Comparison of ENCODE assay signal across 22 cellular contexts in the genomic region with DNA sequence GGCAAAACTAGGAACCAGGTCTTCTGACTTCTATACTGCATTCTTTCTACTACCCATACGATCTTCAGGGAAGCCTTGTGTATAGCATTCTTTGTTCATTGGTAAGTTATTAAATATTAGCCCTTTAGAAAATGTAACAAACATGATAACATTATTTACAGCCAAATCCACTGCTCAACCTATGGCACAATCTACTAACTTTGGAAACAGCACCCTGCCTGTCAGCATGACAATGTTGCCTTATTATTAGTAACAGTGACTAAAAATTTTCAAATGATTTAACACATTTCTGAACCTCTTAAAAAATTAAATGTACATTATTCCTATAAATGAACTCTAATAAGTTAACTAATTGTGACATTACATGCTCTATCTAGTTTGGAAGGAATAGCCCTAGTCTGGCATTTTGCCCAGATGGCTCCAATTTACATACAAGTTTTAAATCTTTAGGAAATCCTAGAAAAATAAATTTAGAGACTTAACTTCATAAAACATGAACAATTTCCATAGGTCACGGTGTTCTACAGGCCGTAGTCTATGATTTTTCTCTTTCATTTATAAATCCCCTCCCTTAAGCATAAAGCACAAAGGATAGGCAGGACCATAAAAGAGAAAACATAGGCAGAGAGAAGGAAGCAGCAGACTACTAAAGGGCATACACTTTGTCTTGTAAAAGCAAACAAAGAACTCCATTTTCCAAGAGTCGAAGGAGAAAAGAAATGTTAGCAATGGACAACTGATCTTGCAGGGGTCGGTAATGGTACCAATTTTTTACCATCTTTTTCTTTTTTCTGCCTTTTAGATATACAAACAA. TPM values are rescaled to one million over a fixed set of nuclear protein-coding genes. Genes with fewer than 3 reads are reported as not detected.
DNase-seq lines count a peak whose midpoint lies in the region; ATAC-seq, FAIRE-seq and TF ChIP-seq lines count a peak whose summit lies in the region.
"Had no signal": no experiment of that assay in that cellular context is flagged by ENCODE, and none has a peak within 500 bp of the region (broad histone marks: within the 10 kb centered on the region; RNA-seq: fewer than 3 reads in every experiment).

No MANE protein-coding gene starts in this region.

- intact Hi-C loops in endothelial cell of umbilical vein (cut with micrococcal nuclease): loop anchor here (2.0 kb wide), 1 partner anchor 34 kb away; a partner anchor contains a TSS
- intact Hi-C loops in gastrocnemius medialis (cut with DNase I; ENCODE audit: low total_unique reads): no loop called here

- H3K4me3 Mint-ChIP-seq in WTC11: no peak overlapping the region
- H3K4me3 Mint-ChIP-seq in activated CD4-positive, alpha-beta T cell treated with anti-CD3 and anti-CD28 coated beads, Interleukin-2, amount 10 ng/mL, durations not matched to agents 7 days and 5 days: no peak overlapping the region
- H3K4me3 Mint-ChIP-seq: CD4-positive, alpha-beta memory T cell; dendritic cell treated with granulocyte-macrophage colony-stimulating factor and Interleukin-4, amounts not matched to agents 40 ng/mL and 50 ng/mL, for 4 days; neural progenitor cell had no signal

- H3K4me1 ChIP-seq in endothelial cell of umbilical vein (ENCODE audit: control insufficient read depth, extremely low read depth, insufficient read depth, low read length) (peaks cover 41% of the 10 kb centered on the region), mucosa of rectum (ENCODE audit: control insufficient read depth in 2 of 2, insufficient read depth in 2 of 2, low read length in 2 of 2) (peaks cover 0 to 6% of the 10 kb centered on the region in 2 donors), gastrocnemius medialis (peaks cover 10 to 16% of the 10 kb centered on the region in 2 donors)
- H3K4me1 ChIP-seq: ascending aorta had no signal

- no peak overlapping the region for H2AFZ ChIP-seq in endothelial cell of umbilical vein (ENCODE audit: low read depth, low read length)
- H2AFZ ChIP-seq: neural progenitor cell had no signal

- H3K27me3 ChIP-seq in endothelial cell of umbilical vein (ENCODE audit: control insufficient read depth in 2 of 2, insufficient read depth in 2 of 2, low read length in 2 of 2) (no peaks in the 10 kb centered on the region), mucosa of rectum (ENCODE audit: control insufficient read depth in 2 of 2, insufficient read depth in 2 of 2, low read length in 2 of 2) (no peaks in the 10 kb centered on the region), gastrocnemius medialis (no peaks in the 10 kb centered on the region)
- H3K27me3 ChIP-seq: ascending aorta, neural progenitor cell, upper lobe of right lung had no signal

- H3K4me1 Mint-ChIP-seq in WTC11: peaks cover 26% of the 10 kb centered on the region
- H3K4me1 Mint-ChIP-seq in activated CD4-positive, alpha-beta T cell treated with anti-CD3 and anti-CD28 coated beads, Interleukin-2, amount 10 ng/mL, durations not matched to agents 7 days and 5 days: peaks cover 5% of the 10 kb centered on the region

- FAIRE-seq in H54 (lab: Jason Lieb, UNC): peak; percentile 27
- no peak for FAIRE-seq in endothelial cell of umbilical vein (lab: Jason Lieb, UNC)

- peaks cover 93% of the 10 kb centered on the region for H3K79me2 ChIP-seq in endothelial cell of umbilical vein (ENCODE audit: control insufficient read depth, insufficient read depth, low read length)

- H3K9me3 ChIP-seq in endothelial cell of umbilical vein (replicated peaks; ENCODE audit: control insufficient read depth, insufficient read depth, low read length): no peaks in the 10 kb centered on the region
- no peaks in the 10 kb centered on the region for H3K9me3 ChIP-seq in mucosa of rectum (ENCODE audit: control insufficient read depth in 2 of 2, low read length in 2 of 2)
- H3K9me3 ChIP-seq in gastrocnemius medialis: no peaks in the 10 kb centered on the region
- H3K9me3 ChIP-seq: ascending aorta, psoas muscle, upper lobe of right lung had no signal

- dilution Hi-C loops in endothelial cell of umbilical vein (cut with MboI; ENCODE audit: extremely low pct_ligation_motif_present, low sequenced_read_pairs): no loop called here

- CTCF ChIA-PET in WTC11 (lab: Charles Lee) (no interaction called here), endothelial cell of umbilical vein (lab: Charles Lee) (interaction anchor here (1.2 to 1.4 kb wide), 3 partner anchors 14 to 154 kb away, joined by 3 to 9 read pairs (median 3); no protein-coding TSS in a partner anchor)
- CTCF ChIA-PET in activated CD4-positive, alpha-beta T cell treated with anti-CD3 and anti-CD28 coated beads, Interleukin-2, amount 10 ng/mL, durations not matched to agents 7 days and 5 days (lab: Charles Lee): interaction anchor here (1.0 kb wide), 1 partner anchor 61 kb away, joined by 3 read pairs; no protein-coding TSS in a partner anchor

- H3K9ac ChIP-seq in endothelial cell of umbilical vein (replicated peaks; ENCODE audit: extremely low read depth, insufficient read depth, low read length) (no peak overlapping the region), mucosa of rectum (ENCODE audit: low read depth in 1 of 2, low read length in 2 of 2) (no peak overlapping the region)
- H3K9ac ChIP-seq: neural progenitor cell had no signal

- TF ChIP-seq POLR2A in H54 (IDR thresholded peaks at IDR 0.05; ENCODE audit: low read depth, low read length) (no peak), endothelial cell of umbilical vein (IDR thresholded peaks at IDR 0.05; ENCODE audit: low read depth, low read length) (no peak), gastrocnemius medialis (IDR thresholded peaks at IDR 0.05) (no peak)

- POLR2A ChIA-PET in WTC11 (lab: Charles Lee) (interaction anchor here (0.7 kb wide), 1 partner anchor 25 kb away, joined by 4 read pairs; no protein-coding TSS in a partner anchor), endothelial cell of umbilical vein (lab: Charles Lee) (no interaction called here)
- POLR2A ChIA-PET in activated CD4-positive, alpha-beta T cell treated with anti-CD3 and anti-CD28 coated beads, Interleukin-2, amount 10 ng/mL, durations not matched to agents 7 days and 5 days (lab: Charles Lee): no interaction called here

- TF ChIP-seq CTCF in WTC11 (IDR thresholded peaks at IDR 0.05): no peak
- no peak for TF ChIP-seq CTCF in endothelial cell of umbilical vein (IDR thresholded peaks at IDR 0.05; ENCODE audit: extremely low read depth in 1 of 2, insufficient read depth in 1 of 2, low read depth in 1 of 2, low read length in 2 of 2)
- TF ChIP-seq CTCF in gastrocnemius medialis (IDR thresholded peaks at IDR 0.05 in 4 of 5, conservative IDR thresholded peaks at IDR 0.05 in 1 of 5): no peak

- peak overlapping the region; percentile 71 for H3K4me2 ChIP-seq in endothelial cell of umbilical vein (ENCODE audit: insufficient read depth, low read length)
- H3K4me2 ChIP-seq: neural progenitor cell, smooth muscle cell had no signal

- no TSS peak for BruUV-seq in endothelial cell of umbilical vein (replicated peaks; lab: Mats Ljungman, UMichigan)

- H3K4me3 ChIP-seq in endothelial cell of umbilical vein (replicated peaks in 1 of 3; ENCODE audit: insufficient read depth in 1 of 3, low read depth in 1 of 3, low read length in 3 of 3): peak overlapping the region in 1 of 3 experiments; percentile 13
- H3K4me3 ChIP-seq in mucosa of rectum (ENCODE audit: low read length in 2 of 2): peak overlapping the region in 1 of 2 donors; percentile 0
- H3K4me3 ChIP-seq in gastrocnemius medialis: no peak overlapping the region
- H3K4me3 ChIP-seq: ascending aorta, neural progenitor cell, psoas muscle, smooth muscle cell, upper lobe of right lung had no signal

- DNase-seq in H54 (ENCODE audit: insufficient read length, low spot score) (no peak), WTC11 (ENCODE audit: low spot score) (no peak), endothelial cell of umbilical vein (ENCODE audit: low read depth, low spot score) (peak; percentile 76), gastrocnemius medialis (no peak)
- DNase-seq in activated CD4-positive, alpha-beta T cell treated with anti-CD3 and anti-CD28 coated beads, Interleukin-2, amount 10 ng/mL, durations not matched to agents 7 days and 5 days: no peak
- DNase-seq: activated naive CD4-positive, alpha-beta T cell treated with anti-CD3 and anti-CD28 coated beads, Interleukin-2, amount 50 U/mL, for 16 hours; CD4-positive, alpha-beta memory T cell; NCI-H146; NCI-H2171 treated with DMSO at 0.1 percent for 48 hours; NCI-H526; psoas muscle; stimulated activated CD4-positive, alpha-beta T cell treated with anti-CD3 and anti-CD28 coated beads, Interleukin-4, amount 100 ng/mL, for 1 hour; upper lobe of right lung had no signal

- no peaks in the 10 kb centered on the region for H3K36me3 Mint-ChIP-seq in WTC11
- H3K36me3 Mint-ChIP-seq in activated CD4-positive, alpha-beta T cell treated with anti-CD3 and anti-CD28 coated beads, Interleukin-2, amount 10 ng/mL, durations not matched to agents 7 days and 5 days (ENCODE audit: low read depth): peaks cover 6% of the 10 kb centered on the region

- peak overlapping the region; percentile 10 for H3K27ac ChIP-seq in endothelial cell of umbilical vein (ENCODE audit: insufficient read depth, low read depth, low read length)
- H3K27ac ChIP-seq in mucosa of rectum (ENCODE audit: low read depth in 2 of 2, low read length in 2 of 2): peak overlapping the region; percentile 26 to 35
- H3K27ac ChIP-seq in gastrocnemius medialis: no peak overlapping the region
- H3K27ac ChIP-seq: ascending aorta, epithelial cell of prostate, neural progenitor cell, psoas muscle, RWPE1, upper lobe of right lung had no signal

- no peak overlapping the region for H3K27ac Mint-ChIP-seq in WTC11
- H3K27ac Mint-ChIP-seq in activated CD4-positive, alpha-beta T cell treated with anti-CD3 and anti-CD28 coated beads, Interleukin-2, amount 10 ng/mL, durations not matched to agents 7 days and 5 days: no peak overlapping the region
- H3K27ac Mint-ChIP-seq: CD4-positive, alpha-beta memory T cell; dendritic cell treated with granulocyte-macrophage colony-stimulating factor and Interleukin-4, amounts not matched to agents 40 ng/mL and 50 ng/mL, for 4 days; neural progenitor cell had no signal

- H3K36me3 ChIP-seq in endothelial cell of umbilical vein (ENCODE audit: control insufficient read depth in 2 of 2, extremely low read depth in 1 of 2, insufficient read depth in 2 of 2, low read length in 2 of 2): no peaks in the 10 kb centered on the region
- no peaks in the 10 kb centered on the region for H3K36me3 ChIP-seq in mucosa of rectum (ENCODE audit: control insufficient read depth in 2 of 2, insufficient read depth in 2 of 2, low read length in 2 of 2)
- H3K36me3 ChIP-seq in gastrocnemius medialis: no peaks in the 10 kb centered on the region
- H3K36me3 ChIP-seq: ascending aorta, neural progenitor cell, upper lobe of right lung had no signal

- H3K9me3 Mint-ChIP-seq in WTC11: no peaks in the 10 kb centered on the region
- no peaks in the 10 kb centered on the region for H3K9me3 Mint-ChIP-seq in activated CD4-positive, alpha-beta T cell treated with anti-CD3 and anti-CD28 coated beads, Interleukin-2, amount 10 ng/mL, durations not matched to agents 7 days and 5 days
- H3K9me3 Mint-ChIP-seq: CD4-positive, alpha-beta memory T cell; dendritic cell treated with granulocyte-macrophage colony-stimulating factor and Interleukin-4, amounts not matched to agents 40 ng/mL and 50 ng/mL, for 4 days; neural progenitor cell had no signal

- H4K20me1 ChIP-seq in endothelial cell of umbilical vein (replicated peaks; ENCODE audit: control insufficient read depth, extremely low read depth, insufficient read depth, low read length): no peaks in the 10 kb centered on the region

- no peaks in the 10 kb centered on the region for H3K9me1 ChIP-seq in endothelial cell of umbilical vein (replicated peaks; ENCODE audit: control insufficient read depth, extremely low read depth, insufficient read depth, low read length)

- no peaks in the 10 kb centered on the region for H3K27me3 Mint-ChIP-seq in WTC11 (ENCODE audit: low read depth)
- no peaks in the 10 kb centered on the region for H3K27me3 Mint-ChIP-seq in activated CD4-positive, alpha-beta T cell treated with anti-CD3 and anti-CD28 coated beads, Interleukin-2, amount 10 ng/mL, durations not matched to agents 7 days and 5 days
- H3K27me3 Mint-ChIP-seq: CD4-positive, alpha-beta memory T cell had no signal

- in situ Hi-C loops in gastrocnemius medialis (cut with MboI; ENCODE audit: low sequenced_read_pairs in 4 of 4): no loop called here

- ATAC-seq in WTC11: peak; percentile 16; the same call in 1 of the 2 replicates
- ATAC-seq in HG03571 (IDR thresholded peaks at IDR 0.05; ENCODE audit: unreplicated experiment): no peak
- no peak for ATAC-seq in HG03095 (IDR thresholded peaks at IDR 0.05; ENCODE audit: unreplicated experiment)
- ATAC-seq in gastrocnemius medialis: no peak
- ATAC-seq: upper lobe of right lung had no signal

RNA-seq across cellular contexts. Expression of a gene that starts 33.6 kb away (rescaled TPM):
- total RNA-seq in WTC11 (2021) (89.7 to 113 TPM (median 96.6 TPM) in 3 replicates), endothelial cell of umbilical vein (79.5 and 92.3 TPM in 2 replicates), gastrocnemius medialis (10 to 100 TPM; 19.2 to 39.5 (median 29.6) TPM)
- polyA plus RNA-seq in endothelial cell of umbilical vein: 12.6 and 16.5 TPM in 2 replicates
- polyA plus RNA-seq in endothelial cell of umbilical vein (2011; cell fraction: cytosol; rRNA removed): 21.8 TPM in 2 replicates
- 21.1 and 22.8 TPM in 2 replicates for polyA plus RNA-seq in endothelial cell of umbilical vein (2011; cell fraction: nucleus; rRNA removed)
- polyA plus RNA-seq in endothelial cell of umbilical vein (2012): 33.8 and 60.1 TPM in 2 replicates
- polyA minus RNA-seq in endothelial cell of umbilical vein: 44.8 and 59.8 TPM in 2 replicates
- 20.6 TPM for polyA minus RNA-seq in endothelial cell of umbilical vein (2011; cell fraction: cytosol; rRNA and poly(A)+ RNA removed)
- 15.7 and 28.6 TPM in 2 replicates for polyA minus RNA-seq in endothelial cell of umbilical vein (2011; cell fraction: nucleus; rRNA and poly(A)+ RNA removed)
- 10 to 100 TPM in 1 of 2 experiments, 1 to 10 TPM in 1; 9.2 to 10.1 TPM for total RNA-seq in activated CD4-positive, alpha-beta T cell treated with anti-CD3 and anti-CD28 coated beads, Interleukin-2, amount 10 ng/mL, durations not matched to agents 7 days and 5 days

Comparison
In these comparisons a context has a peak if more than half of its experiments do, and no peak if none do; other contexts are left out.
1. H3K27ac ChIP-seq: peak in endothelial cell of umbilical vein (single experiment) and mucosa of rectum (2 of 2); none in gastrocnemius medialis (0 of 4).